Comparison of ENCODE assay signal across 29 cellular contexts in genomic region chr3:78086150-78086549, GRCh38.
DNase-seq lines count a peak whose midpoint lies in the region; ATAC-seq, FAIRE-seq and TF ChIP-seq lines count a peak whose summit lies in the region.
"Had no signal": no experiment of that assay in that cellular context is flagged by ENCODE, and none has a peak within 500 bp of the region (broad histone marks: within the 10 kb centered on the region; RNA-seq: fewer than 3 reads in every experiment).

No MANE protein-coding gene starts in this region.

- H3K4me2 ChIP-seq in Karpas-422 (ENCODE audit: low read depth, low read length, poor library complexity, severe bottlenecking): no peak overlapping the region

- no peaks in the 10 kb centered on the region for H3K9me2 ChIP-seq in Karpas-422 (replicated peaks; ENCODE audit: insufficient read depth, low read length)

- no peaks in the 10 kb centered on the region for H3K27me3 Mint-ChIP-seq in activated CD8-positive, alpha-beta T cell treated with anti-CD3 and anti-CD28 coated beads for 36 hours
- H3K27me3 Mint-ChIP-seq: activated CD4-positive, alpha-beta memory T cell treated with anti-CD3 and anti-CD28 coated beads, Interleukin-2, amount 10 ng/mL, durations not matched to agents 7 days and 5 days; CD8-positive, alpha-beta memory T cell; naive thymus-derived CD8-positive, alpha-beta T cell; progenitor cell of endocrine pancreas had no signal

- H3K27ac Mint-ChIP-seq in activated CD8-positive, alpha-beta T cell treated with anti-CD3 and anti-CD28 coated beads for 36 hours: no peak overlapping the region
- H3K27ac Mint-ChIP-seq: activated CD4-positive, alpha-beta memory T cell treated with anti-CD3 and anti-CD28 coated beads, Interleukin-2, amount 10 ng/mL, durations not matched to agents 7 days and 5 days; activated naive CD4-positive, alpha-beta T cell treated with anti-CD3 and anti-CD28 coated beads for 36 hours; CD8-positive, alpha-beta memory T cell; naive thymus-derived CD8-positive, alpha-beta T cell; progenitor cell of endocrine pancreas had no signal

- H4K20me1 ChIP-seq in Karpas-422 (ENCODE audit: insufficient read depth, low read depth, low read length): no peaks in the 10 kb centered on the region

- ATAC-seq in foreskin keratinocyte: peak; percentile 82
- no peak for ATAC-seq in activated CD8-positive, alpha-beta T cell treated with anti-CD3 and anti-CD28 coated beads for 36 hours
- ATAC-seq in HG03354 (IDR thresholded peaks at IDR 0.05; ENCODE audit: poor library complexity, severe bottlenecking, unreplicated experiment): no peak
- no peak for ATAC-seq in right cardiac atrium
- ATAC-seq: gastrocnemius medialis; HepG2; naive thymus-derived CD8-positive, alpha-beta T cell; sciatic nerve had no signal

- no peak for FAIRE-seq in bronchial epithelial cell (lab: Jason Lieb, UNC)
- FAIRE-seq: colon, G401.6, H54, HepG2 had no signal

- H2AFZ ChIP-seq in Karpas-422 (ENCODE audit: low read length): no peak overlapping the region

- H3K79me2 ChIP-seq in Karpas-422 (ENCODE audit: low read length): no peaks in the 10 kb centered on the region

- POLR2A ChIA-PET in activated CD8-positive, alpha-beta T cell treated with anti-CD3 and anti-CD28 coated beads for 36 hours (lab: Charles Lee): no interaction called here

- CTCF ChIA-PET in activated CD8-positive, alpha-beta T cell treated with anti-CD3 and anti-CD28 coated beads for 36 hours (lab: Charles Lee): no interaction called here

- H3K4me1 Mint-ChIP-seq in activated CD8-positive, alpha-beta T cell treated with anti-CD3 and anti-CD28 coated beads for 36 hours (ENCODE audit: low read depth): no peaks in the 10 kb centered on the region
- H3K4me1 Mint-ChIP-seq: activated CD4-positive, alpha-beta memory T cell treated with anti-CD3 and anti-CD28 coated beads, Interleukin-2, amount 10 ng/mL, durations not matched to agents 7 days and 5 days; CD8-positive, alpha-beta memory T cell; naive thymus-derived CD8-positive, alpha-beta T cell had no signal

- H3K4me1 ChIP-seq in foreskin keratinocyte (no peaks in the 10 kb centered on the region), Karpas-422 (ENCODE audit: low read length) (peaks cover 8% of the 10 kb centered on the region), right cardiac atrium (ENCODE audit: control insufficient read depth, insufficient read depth, low read length) (no peaks in the 10 kb centered on the region)
- H3K4me1 ChIP-seq: gastrocnemius medialis, tibial nerve had no signal

- H3K36me3 Mint-ChIP-seq in activated CD8-positive, alpha-beta T cell treated with anti-CD3 and anti-CD28 coated beads for 36 hours (ENCODE audit: low read depth): no peaks in the 10 kb centered on the region
- H3K36me3 Mint-ChIP-seq: CD8-positive, alpha-beta memory T cell; naive thymus-derived CD8-positive, alpha-beta T cell had no signal

- H3K9me3 Mint-ChIP-seq in activated CD8-positive, alpha-beta T cell treated with anti-CD3 and anti-CD28 coated beads for 36 hours: peaks cover 3% of the 10 kb centered on the region

- H3K4me3 Mint-ChIP-seq in activated CD8-positive, alpha-beta T cell treated with anti-CD3 and anti-CD28 coated beads for 36 hours: no peak overlapping the region
- H3K4me3 Mint-ChIP-seq: activated CD4-positive, alpha-beta memory T cell treated with anti-CD3 and anti-CD28 coated beads, Interleukin-2, amount 10 ng/mL, durations not matched to agents 7 days and 5 days; activated naive CD4-positive, alpha-beta T cell treated with anti-CD3 and anti-CD28 coated beads for 36 hours; CD8-positive, alpha-beta memory T cell; naive thymus-derived CD8-positive, alpha-beta T cell had no signal

- intact Hi-C loops in activated CD8-positive, alpha-beta T cell treated with anti-CD3 and anti-CD28 coated beads for 36 hours (cut with micrococcal nuclease): no loop called here
- intact Hi-C loops in right cardiac atrium (cut with DNase I): no loop called here

- TF ChIP-seq CTCF in bronchial epithelial cell (IDR thresholded peaks at IDR 0.05; ENCODE audit: insufficient read depth, low read length, severe bottlenecking) (no peak), foreskin keratinocyte (conservative IDR thresholded peaks at IDR 0.05) (no peak)
- TF ChIP-seq CTCF in activated CD8-positive, alpha-beta T cell treated with anti-CD3 and anti-CD28 coated beads for 36 hours (IDR thresholded peaks at IDR 0.05): no peak

- H3K27me3 ChIP-seq in bronchial epithelial cell (ENCODE audit: control insufficient read depth, insufficient read depth, low read length) (no peaks in the 10 kb centered on the region), foreskin keratinocyte (no peaks in the 10 kb centered on the region), Karpas-422 (ENCODE audit: low read length) (no peaks in the 10 kb centered on the region), right cardiac atrium (ENCODE audit: control insufficient read depth, insufficient read depth) (no peaks in the 10 kb centered on the region)
- H3K27me3 ChIP-seq: gastrocnemius medialis, tibial nerve had no signal

- 93% methylated on average over 1 of the region's 1 CpG for WGBS in right cardiac atrium

- DNase-seq in ELR (ENCODE audit: low read depth): peak; percentile 59
- DNase-seq in RKO (ENCODE audit: low spot score): peak; percentile 54
- peak; percentile 74 for DNase-seq in bronchial epithelial cell (ENCODE audit: low read depth)
- peak in 1 of 2 donors; percentile 51 for DNase-seq in foreskin keratinocyte
- DNase-seq in activated CD8-positive, alpha-beta T cell treated with anti-CD3 and anti-CD28 coated beads for 36 hours: no peak
- no peak for DNase-seq in Karpas-422
- DNase-seq in right cardiac atrium: no peak
- DNase-seq: activated CD4-positive, alpha-beta memory T cell treated with anti-CD3 and anti-CD28 coated beads, Interleukin-2, amount 10 ng/mL, durations not matched to agents 7 days and 5 days; activated CD8-positive, alpha-beta memory T cell treated with anti-CD3 and anti-CD28 coated beads, Interleukin-2, amount 50 U/mL, for 48 hours; activated naive CD4-positive, alpha-beta T cell treated with anti-CD3 and anti-CD28 coated beads for 36 hours; amniotic stem cell; CD8-positive, alpha-beta memory T cell; DMS 273 treated with DMSO at 0.1 percent for 48 hours; effector CD8-positive, alpha-beta T cell; erythroblast; gastrocnemius medialis; Kasumi-1; naive thymus-derived CD8-positive, alpha-beta T cell; stimulated activated CD4-positive, alpha-beta T cell treated with anti-CD3 and anti-CD28 coated beads, Interleukin-4, amount 100 ng/mL, for 24 hours; T-helper 9 cell had no signal

- H3K9ac ChIP-seq in Karpas-422 (ENCODE audit: low read length): no peak overlapping the region

- H3K36me3 ChIP-seq in bronchial epithelial cell (ENCODE audit: control insufficient read depth, insufficient read depth, low read length) (no peaks in the 10 kb centered on the region), Karpas-422 (ENCODE audit: insufficient read depth, low read length) (no peaks in the 10 kb centered on the region)
- H3K36me3 ChIP-seq: gastrocnemius medialis, tibial nerve had no signal

- no peak overlapping the region for H3K27ac ChIP-seq in foreskin keratinocyte
- H3K27ac ChIP-seq in Karpas-422 (ENCODE audit: low read length): no peak overlapping the region
- no peak overlapping the region for H3K27ac ChIP-seq in right cardiac atrium (ENCODE audit: low read length)
- H3K27ac ChIP-seq: gastrocnemius medialis, tibial nerve had no signal

- H3K4me3 ChIP-seq in bronchial epithelial cell (ENCODE audit: low read depth, low read length): no peak overlapping the region
- H3K4me3 ChIP-seq in Karpas-422 (ENCODE audit: low read length): no peak overlapping the region
- H3K4me3 ChIP-seq in right cardiac atrium (ENCODE audit: low read length): no peak overlapping the region
- H3K4me3 ChIP-seq: gastrocnemius medialis, lung, tibial nerve had no signal

- H3K9me3 ChIP-seq in Karpas-422 (ENCODE audit: low read length) (no peaks in the 10 kb centered on the region), right cardiac atrium (ENCODE audit: control insufficient read depth, low read length) (no peaks in the 10 kb centered on the region)
- H3K9me3 ChIP-seq: gastrocnemius medialis, tibial nerve had no signal

Comparison
In these comparisons a context has a peak if more than half of its experiments do, and no peak if none do; other contexts are left out.
1. DNase-seq: peak in ELR (single experiment), RKO (single experiment) and bronchial epithelial cell (single experiment); none in activated CD8-positive, alpha-beta T cell treated with anti-CD3 and anti-CD28 coated beads for 36 hours (single experiment), Karpas-422 (single experiment) and right cardiac atrium (0 of 3).